22 cellular contexts compared by ENCODE assay signal in genomic region chr9:32411753-32412152, GRCh38. TPM values are rescaled to one million over a fixed set of nuclear protein-coding genes. Genes with fewer than 3 reads are reported as not detected.
DNase-seq lines count a peak whose midpoint lies in the region; ATAC-seq and TF ChIP-seq lines count a peak whose summit lies in the region.
"Had no signal": no experiment of that assay in that cellular context is flagged by ENCODE, and none has a peak within 500 bp of the region (broad histone marks: within the 10 kb centered on the region; RNA-seq: fewer than 3 reads in every experiment).

No MANE protein-coding gene starts in this region.

- H3K4me1 ChIP-seq in right lobe of liver (peaks cover 0 to 11% (median 0%) of the 10 kb centered on the region in 4 donors), testis (no peaks in the 10 kb centered on the region)
- H3K4me1 ChIP-seq: BE2C, BLaER1 had no signal

- no peak overlapping the region for H3K27ac ChIP-seq in right lobe of liver
- no peak overlapping the region for H3K27ac ChIP-seq in testis
- H3K27ac ChIP-seq: BLaER1 had no signal

- WGBS in right lobe of liver (ENCODE audit: insufficient coverage, low coverage, low lambda C conversion rate, missing lambda C conversion rate): 7% methylated on average over 3 of the region's 3 CpGs
- WGBS in testis, 2 donors: 57 to 79% methylated on average over 3 of the region's 3 CpGs

- no peak for TF ChIP-seq POLR2A in right lobe of liver (IDR thresholded peaks at IDR 0.05)
- no peak for TF ChIP-seq POLR2A in testis (IDR thresholded peaks at IDR 0.05)

- no peak for DNase-seq in left lobe of liver (ENCODE audit: low spot score)
- no peak for DNase-seq in right lobe of liver
- peak; percentile 43 for DNase-seq in testis
- no peak for DNase-seq in amniotic stem cell (lab: John Stamatoyannopoulos, UW)
- DNase-seq in SW480 (ENCODE audit: low spot score): no peak
- DNase-seq: 8988T; ACHN; BE2C; C1 segment of cervical spinal cord; CD4-positive, alpha-beta memory T cell; CD4-positive, CD25-positive, alpha-beta regulatory T cell; CD8-positive, alpha-beta memory T cell; COR-L47; DMS 273 treated with DMSO at 0.1 percent for 48 hours; DMS153; DMS53; DMS79; DND-41; EL; GDM1 had no signal

- intact Hi-C loops in right lobe of liver (cut with DNase I) (no loop called here), testis (cut with DNase I; ENCODE audit: low total_unique reads) (no loop called here)

- TF ChIP-seq CTCF in right lobe of liver (IDR thresholded peaks at IDR 0.05) (no peak), testis (IDR thresholded peaks at IDR 0.05) (no peak)

- H3K27me3 ChIP-seq in right lobe of liver (no peaks in the 10 kb centered on the region), testis (no peaks in the 10 kb centered on the region)
- H3K27me3 ChIP-seq: BE2C, BLaER1 had no signal

- H3K9me3 ChIP-seq in right lobe of liver: no peaks in the 10 kb centered on the region
- no peaks in the 10 kb centered on the region for H3K9me3 ChIP-seq in testis
- H3K9me3 ChIP-seq: BE2C had no signal

- no peak overlapping the region for H3K4me3 ChIP-seq in right lobe of liver
- H3K4me3 ChIP-seq in testis: no peak overlapping the region
- H3K4me3 ChIP-seq: BLaER1, GM12878 had no signal

- ATAC-seq in left lobe of liver (peak; percentile 38), right lobe of liver (peak; percentile 33 to 72 (median 65))
- ATAC-seq: GM12878 had no signal

- H3K36me3 ChIP-seq in right lobe of liver (peaks cover 3 to 35% (median 12%) of the 10 kb centered on the region in 4 donors), testis (ENCODE audit: low read depth, missing control alignments) (no peaks in the 10 kb centered on the region)
- H3K36me3 ChIP-seq: BE2C had no signal

RNA-seq across cellular contexts. Expression of gene ACO1, which starts 27.3 kb away (rescaled TPM):
- 102 TPM for total RNA-seq in left lobe of liver
- 100 to 1,000 TPM in 3 of 6 experiments, 10 to 100 TPM in 3; 75.4 to 108 (median 98.1) TPM for total RNA-seq in right lobe of liver
- 10 to 100 TPM; 52.0 to 67.6 TPM for total RNA-seq in testis
- polyA plus RNA-seq in testis (ENCODE audit: insufficient read depth, low read depth, low replicate concordance): 44.4 TPM
